In the genomic region with DNA sequence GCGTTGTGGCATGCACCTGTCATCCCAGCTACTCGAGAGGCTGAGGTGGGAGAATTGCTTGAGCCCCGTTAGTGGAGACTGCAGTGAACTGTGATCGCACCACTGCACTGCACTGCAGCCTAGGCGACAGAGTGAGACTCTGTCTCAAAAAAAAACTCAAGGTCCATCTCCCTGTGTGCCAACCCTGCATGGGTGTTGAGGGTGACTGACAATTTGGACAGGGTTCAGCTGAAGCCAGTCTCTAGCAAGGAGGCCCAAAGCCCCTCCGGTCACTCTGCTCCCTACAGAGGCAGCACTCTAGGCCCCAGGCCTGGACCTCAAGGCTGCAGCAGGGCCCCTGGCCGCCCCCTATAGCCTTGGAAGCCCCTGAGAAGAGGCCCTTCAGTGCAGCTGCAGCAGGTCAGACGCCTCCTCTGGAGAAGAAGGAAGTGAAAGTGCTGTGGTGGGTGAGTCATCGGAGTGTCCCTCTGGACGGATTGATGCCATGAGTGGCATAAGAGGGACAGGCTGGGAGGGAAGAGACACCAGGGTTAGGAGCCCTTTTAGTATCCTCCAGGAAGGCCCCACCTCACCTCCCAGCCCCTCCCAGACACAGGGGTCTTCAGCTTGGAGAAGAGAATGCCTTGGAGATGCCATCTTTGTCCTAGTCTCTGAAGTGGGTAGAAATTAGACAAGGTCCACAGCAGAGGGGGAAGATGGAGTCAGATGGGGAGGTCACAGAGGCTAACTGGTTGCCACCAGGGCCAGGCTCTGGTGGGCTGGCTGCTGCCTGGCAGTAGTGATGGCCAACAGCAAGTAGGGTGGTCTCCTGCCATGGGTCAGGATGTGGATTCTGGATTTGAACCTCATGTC, we compare ENCODE assay signal across 9 cellular contexts. TPM values are rescaled to one million over a fixed set of nuclear protein-coding genes. Genes with fewer than 3 reads are reported as not detected.
DNase-seq lines count a peak whose midpoint lies in the region; ATAC-seq and TF ChIP-seq lines count a peak whose summit lies in the region.
"Had no signal": no experiment of that assay in that cellular context is flagged by ENCODE, and none has a peak within 500 bp of the region (broad histone marks: within the 10 kb centered on the region; RNA-seq: fewer than 3 reads in every experiment).

No MANE protein-coding gene starts in this region.

- H3K4me2 ChIP-seq in skeletal muscle satellite cell (ENCODE audit: low read length) = peak overlapping the region; percentile 36

- no peak overlapping the region for H3K27ac ChIP-seq in WERI-Rb-1
- H3K27ac ChIP-seq: SJCRH30 had no signal

- H3K4me3 ChIP-seq in foreskin fibroblast (ENCODE audit: low read depth in 1 of 2, low read length in 2 of 2) = no peak overlapping the region
- no peak overlapping the region for H3K4me3 ChIP-seq in skeletal muscle satellite cell (ENCODE audit: low read length)
- H3K4me3 ChIP-seq in WERI-Rb-1 (ENCODE audit: low read depth, low read length) = no peak overlapping the region
- H3K4me3 ChIP-seq: SJCRH30 had no signal

- H3K9me3 ChIP-seq in skeletal muscle satellite cell (replicated peaks; ENCODE audit: low read length) (no peaks in the 10 kb centered on the region), WERI-Rb-1 (ENCODE audit: severe bottlenecking) (no peaks in the 10 kb centered on the region)
- H3K9me3 ChIP-seq: SJCRH30 had no signal

- DNase-seq in GM10266 (ENCODE audit: extremely low spot score) = peak; percentile 72
- peak; percentile 44 for DNase-seq in HPDE6-E6E7 (ENCODE audit: extremely low spot score)
- peak; percentile 66 for DNase-seq in UCSD-AML1 (lab: John Stamatoyannopoulos, UW; ENCODE audit: unreplicated experiment)
- peak; percentile 58 to 68 for DNase-seq in foreskin fibroblast
- no peak for DNase-seq in WERI-Rb-1
- DNase-seq in OCI-M2 (lab: John Stamatoyannopoulos, UW; ENCODE audit: unreplicated experiment) = no peak

- TF ChIP-seq CTCF in GM10266 (IDR thresholded peaks at IDR 0.05; ENCODE audit: control insufficient read depth, insufficient read depth, low read depth, missing control alignments) = peak; percentile 15
- TF ChIP-seq CTCF in foreskin fibroblast (IDR thresholded peaks at IDR 0.05; ENCODE audit: low read depth, low read length) = no peak
- no peak for TF ChIP-seq CTCF in WERI-Rb-1 (IDR thresholded peaks at IDR 0.05; ENCODE audit: low read depth, low read length)

- H3K4me1 ChIP-seq in skeletal muscle satellite cell (ENCODE audit: control insufficient read depth, insufficient read depth, low read length) = peaks cover 18% of the 10 kb centered on the region
- H3K4me1 ChIP-seq: SJCRH30 had no signal

- ATAC-seq in GM21526 (IDR thresholded peaks at IDR 0.05; ENCODE audit: low FRiP score, unreplicated experiment) = peak; percentile 56

- H3K9ac ChIP-seq in skeletal muscle satellite cell (ENCODE audit: low read depth, low read length) = no peak overlapping the region

- H3K27me3 ChIP-seq in skeletal muscle satellite cell (ENCODE audit: control insufficient read depth, insufficient read depth, low read length) = no peaks in the 10 kb centered on the region
- no peaks in the 10 kb centered on the region for H3K27me3 ChIP-seq in WERI-Rb-1 (ENCODE audit: insufficient read depth, low read depth, severe bottlenecking)
- H3K27me3 ChIP-seq: SJCRH30 had no signal

- H3K36me3 ChIP-seq in skeletal muscle satellite cell (ENCODE audit: insufficient read depth, low read length) (no peaks in the 10 kb centered on the region), WERI-Rb-1 (no peaks in the 10 kb centered on the region)
- H3K36me3 ChIP-seq: SJCRH30 had no signal

RNA-seq across cellular contexts. Expression of a gene that starts 39.1 kb away (rescaled TPM):
- total RNA-seq in skeletal muscle satellite cell (2012; rRNA removed) = 21.0 and 27.1 TPM in 2 replicates

Comparison
In these comparisons a context has a peak if more than half of its experiments do, and no peak if none do; other contexts are left out.
1. DNase-seq: peak in GM10266 (single experiment), HPDE6-E6E7 (single experiment), UCSD-AML1 (single experiment) and foreskin fibroblast (2 of 2); none in WERI-Rb-1 (single experiment) and OCI-M2 (single experiment).